24 cellular contexts compared by ENCODE assay signal in the genomic region with DNA sequence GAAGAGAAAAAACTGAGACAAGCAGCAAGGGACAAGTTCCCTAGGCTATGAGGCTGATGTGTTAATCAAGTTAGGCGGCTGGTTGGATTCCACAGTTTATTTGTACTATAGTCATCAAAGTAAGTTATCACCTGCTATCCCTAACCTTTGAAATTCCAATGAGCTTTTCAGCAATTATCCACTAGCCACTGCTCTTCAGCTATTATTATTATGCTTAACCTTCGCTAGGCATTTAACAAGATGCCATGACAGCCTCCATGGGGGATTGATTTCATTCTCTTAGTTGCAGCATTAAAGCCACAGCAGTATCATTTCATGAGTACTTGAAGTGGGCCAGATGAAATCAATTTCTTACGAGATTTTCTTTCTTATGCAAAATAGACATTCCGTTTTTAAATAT.
A peak's percentile ranks its signal among the peaks of the same experiment; 100 is the strongest.
DNase-seq lines count a peak whose midpoint lies in the region; TF ChIP-seq lines count a peak whose summit lies in the region.
"Had no signal": no experiment of that assay in that cellular context is flagged by ENCODE, and none has a peak within 500 bp of the region (broad histone marks: within the 10 kb centered on the region; RNA-seq: fewer than 3 reads in every experiment).

No MANE protein-coding gene starts in this region.

- H3K27ac ChIP-seq in mesendoderm (ENCODE audit: low read depth, low read length) (no peak overlapping the region), coronary artery (no peak overlapping the region)
- H3K27ac ChIP-seq: A549, HL-60, SJCRH30 had no signal

- POLR2A ChIA-PET in HEK293T (lab: Yijun Ruan, JAX) = no interaction called here

- H2BK5ac ChIP-seq in mesendoderm (ENCODE audit: low read length) = no peak overlapping the region

- no peaks in the 10 kb centered on the region for H3K79me1 ChIP-seq in mesendoderm (ENCODE audit: low read length)

- no CpG with 5 or more reads among the region's 4 CpGs for WGBS in mesendoderm (ENCODE audit: extremely low coverage, insufficient coverage, low lambda C conversion rate)

- H3K4ac ChIP-seq in mesendoderm (ENCODE audit: low read depth, low read length) = no peak overlapping the region

- in situ Hi-C loops in G401 (cut with HindIII; ENCODE audit: low sequenced_read_pairs) = no loop called here

- H3K36me3 ChIP-seq in mesendoderm (ENCODE audit: control insufficient read depth, insufficient read depth, low read length) = no peaks in the 10 kb centered on the region
- H3K36me3 ChIP-seq: SJCRH30 had no signal

- TF ChIP-seq CTCF in coronary artery (IDR thresholded peaks at IDR 0.05) = no peak

- H3K4me1 ChIP-seq in mesendoderm (ENCODE audit: control insufficient read depth, low read depth, low read length) = no peaks in the 10 kb centered on the region
- H3K4me1 ChIP-seq: A549, SJCRH30 had no signal

- H2BK120ac ChIP-seq in mesendoderm (ENCODE audit: low read depth, low read length) = no peak overlapping the region

- no peak overlapping the region for H3K23ac ChIP-seq in mesendoderm (ENCODE audit: low read length)

- no peak overlapping the region for H3K4me2 ChIP-seq in mesendoderm (ENCODE audit: low read length)
- H3K4me2 ChIP-seq: A549 had no signal

- no peaks in the 10 kb centered on the region for H3K79me2 ChIP-seq in mesendoderm (ENCODE audit: control insufficient read depth, insufficient read depth, low read length)

- H3K9ac ChIP-seq in mesendoderm (ENCODE audit: low read length) = no peak overlapping the region

- H3K18ac ChIP-seq in mesendoderm (ENCODE audit: low read length) = no peak overlapping the region

- no peaks in the 10 kb centered on the region for H3K27me3 ChIP-seq in mesendoderm (ENCODE audit: insufficient read depth, low read length, poor library complexity)
- H3K27me3 ChIP-seq: SJCRH30 had no signal

- H3K4me3 ChIP-seq in mesendoderm (ENCODE audit: low read length) (no peak overlapping the region), coronary artery (no peak overlapping the region)
- H3K4me3 ChIP-seq: A549, SJCRH30 had no signal

- H3K56ac ChIP-seq in mesendoderm (ENCODE audit: low read length) = no peak overlapping the region

- CTCF ChIA-PET in HEK293T (lab: Yijun Ruan, JAX) = no interaction called here

- peak; percentile 40 for DNase-seq in G401 (ENCODE audit: low spot score)
- no peak for DNase-seq in HEK293T (ENCODE audit: extremely low spot score)
- peak; percentile 61 for DNase-seq in cerebellar cortex (ENCODE audit: low spot score)
- DNase-seq in mesendoderm = peak; percentile 50
- no peak for DNase-seq in coronary artery (ENCODE audit: low spot score)
- no peak for DNase-seq in central memory CD4-positive, alpha-beta T cell
- DNase-seq in GF-D8 (lab: John Stamatoyannopoulos, UW) = no peak
- DNase-seq: C1 segment of cervical spinal cord; CD4-positive, alpha-beta memory T cell; COR-L47; DMS53; GOT3; HCEC 1CT; NCI-H1048; NCI-H1694; NCI-H2029 treated with DMSO at 0.1 percent for 48 hours; NCI-H2171; NCI-H524; NCI-H82; NK-92 treated with Interleukin-12 subunit alpha and Interleukin-12 subunit beta, amount 100 ng/mL, for 24 hours; PC-3; SJCRH30 had no signal

- no peak overlapping the region for H2BK15ac ChIP-seq in mesendoderm (replicated peaks; ENCODE audit: low read depth)

- H2AK5ac ChIP-seq in mesendoderm (ENCODE audit: low read length) = no peak overlapping the region

- no peak overlapping the region for H4K8ac ChIP-seq in mesendoderm (ENCODE audit: low read depth, low read length)

- no peak overlapping the region for H4K5ac ChIP-seq in mesendoderm (ENCODE audit: low read length)

TF ChIP-seq in HEK293T, 16 proteins besides CTCF, POLR2A, EP300 and RAD21:
- TF ChIP-seq, protein P1, sequence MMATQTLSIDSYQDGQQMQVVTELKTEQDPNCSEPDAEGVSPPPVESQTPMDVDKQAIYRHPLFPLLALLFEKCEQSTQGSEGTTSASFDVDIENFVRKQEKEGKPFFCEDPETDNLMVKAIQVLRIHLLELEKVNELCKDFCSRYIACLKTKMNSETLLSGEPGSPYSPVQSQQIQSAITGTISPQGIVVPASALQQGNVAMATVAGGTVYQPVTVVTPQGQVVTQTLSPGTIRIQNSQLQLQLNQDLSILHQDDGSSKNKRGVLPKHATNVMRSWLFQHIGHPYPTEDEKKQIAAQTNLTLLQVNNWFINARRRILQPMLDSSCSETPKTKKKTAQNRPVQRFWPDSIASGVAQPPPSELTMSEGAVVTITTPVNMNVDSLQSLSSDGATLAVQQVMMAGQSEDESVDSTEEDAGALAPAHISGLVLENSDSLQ (IDR thresholded peaks at IDR 0.05) = peak; percentile 47
- TF ChIP-seq ARNT (IDR thresholded peaks at IDR 0.05) (no peak), SUZ12 (IDR thresholded peaks at IDR 0.05) (no peak), LEF1 (IDR thresholded peaks at IDR 0.05; ENCODE audit: borderline replicate concordance) (no peak)
TF ChIP-seq in HEK293T: peak in this region for 1.

Comparison
In these comparisons a context has a peak if more than half of its experiments do, and no peak if none do; other contexts are left out.
1. DNase-seq: peak in G401 (single experiment), cerebellar cortex (single experiment) and mesendoderm (single experiment); none in HEK293T (single experiment), coronary artery (single experiment), central memory CD4-positive, alpha-beta T cell (single experiment) and GF-D8 (single experiment).